ENCODE assay signal across 25 cellular contexts in genomic region chr2:99784946-99785345, GRCh38.
"Had no signal": no experiment of that assay in that cellular context is flagged by ENCODE, and none has a peak within 500 bp of the region (broad histone marks: within the 10 kb centered on the region; RNA-seq: fewer than 3 reads in every experiment).

No MANE protein-coding gene starts in this region.

- ATAC-seq: esophagus mucosa; gastrocnemius medialis; mucosa of descending colon; natural killer cell treated with Interleukin-12 subunit alpha and Interleukin-12 subunit beta and Interleukin-15 and Interleukin-18, amount 100 ng/mL, for 72 hours; psoas muscle; right cardiac atrium; stimulated activated memory B cell treated with anti-CD40 and anti-IgM and Interleukin-4, amounts not matched to agents 10 μg/mL and 1 μg/mL and 100 μg/mL, for 72 hours; stimulated activated naive CD8-positive, alpha-beta T cell treated with anti-CD3 and anti-CD28 coated beads, Interleukin-15, Interleukin-2, amounts not matched to agents 100 U/mL and 50 U/mL, for 24 hours had no signal

- H3K27ac Mint-ChIP-seq: endodermal cell; mesothelial cell of epicardium; natural killer cell treated with Interleukin-12 subunit alpha and Interleukin-12 subunit beta and Interleukin-15 and Interleukin-18, amount 100 ng/mL, for 72 hours; stimulated activated memory B cell treated with anti-CD40 and anti-IgM and Interleukin-4, amounts not matched to agents 10 μg/mL and 1 μg/mL and 100 μg/mL, for 72 hours; type B pancreatic cell had no signal

- H3K4me3 Mint-ChIP-seq: endodermal cell; mesothelial cell of epicardium; naive B cell; natural killer cell treated with Interleukin-12 subunit alpha and Interleukin-12 subunit beta and Interleukin-15 and Interleukin-18, amount 100 ng/mL, for 72 hours; stimulated activated memory B cell treated with anti-CD40 and anti-IgM and Interleukin-4, amounts not matched to agents 10 μg/mL and 1 μg/mL and 100 μg/mL, for 72 hours; type B pancreatic cell had no signal

- FAIRE-seq: keratinocyte had no signal

- H3K36me3 Mint-ChIP-seq: mesothelial cell of epicardium; natural killer cell treated with Interleukin-12 subunit alpha and Interleukin-12 subunit beta and Interleukin-15 and Interleukin-18, amount 100 ng/mL, for 72 hours had no signal

- H3K27me3 Mint-ChIP-seq: naive B cell; stimulated activated memory B cell treated with anti-CD40 and anti-IgM and Interleukin-4, amounts not matched to agents 10 μg/mL and 1 μg/mL and 100 μg/mL, for 72 hours; type B pancreatic cell had no signal

- H3K4me1 Mint-ChIP-seq: stimulated activated memory B cell treated with anti-CD40 and anti-IgM and Interleukin-4, amounts not matched to agents 10 μg/mL and 1 μg/mL and 100 μg/mL, for 72 hours had no signal

- H3K9me3 Mint-ChIP-seq: endodermal cell had no signal

- DNase-seq: cortex of kidney; effector CD8-positive, alpha-beta T cell; endodermal cell; foreskin fibroblast; gastrocnemius medialis; head of caudate nucleus; mesenchymal stem cell; mucosa of descending colon; naive B cell; occipital lobe; ovary; posterior cingulate gyrus; psoas muscle; spleen; stimulated activated CD4-positive, alpha-beta T cell treated with anti-CD3 and anti-CD28 coated beads, Interleukin-4, amount 100 ng/mL, for 4 hours; stimulated activated naive CD8-positive, alpha-beta T cell treated with anti-CD3 and anti-CD28 coated beads, Interleukin-15, Interleukin-2, amounts not matched to agents 100 U/mL and 50 U/mL, for 24 hours; substantia nigra; testis had no signal
